8 cellular contexts compared by ENCODE assay signal in genomic region chr6:89412071-89413005, GRCh38. TPM values are rescaled to one million over a fixed set of nuclear protein-coding genes. Genes with fewer than 3 reads are reported as not detected.
A peak's percentile ranks its signal among the peaks of the same experiment; 100 is the strongest.
DNase-seq lines count a peak whose midpoint lies in the region; ATAC-seq, FAIRE-seq and TF ChIP-seq lines count a peak whose summit lies in the region.

RRAGD (minus strand) TSS chr6:89412273; CDS start chr6:89411993, 280 bp downstream.

- TF ChIP-seq CTCF in pancreas (IDR thresholded peaks at IDR 0.05): no peak

- peak within 1 kb of the TSS; percentile 74 to 95 (median 85) for H3K4me3 ChIP-seq in pancreas

- H3K27ac Mint-ChIP-seq in activated naive CD4-positive, alpha-beta T cell treated with anti-CD3 and anti-CD28 coated beads, Interleukin-2, amount 10 ng/mL, durations not matched to agents 7 days and 5 days: peak within 1 kb of the TSS; percentile 33

- H3K27ac ChIP-seq in pancreas: peak within 1 kb of the TSS; percentile 35 to 76 (median 62)

- ATAC-seq in GM21447 (IDR thresholded peaks at IDR 0.05; ENCODE audit: unreplicated experiment) (peak; percentile 82), Right ventricle myocardium inferior (peak; percentile 88), pancreas (peak; percentile 85 to 91 (median 86))

- no peaks in the 10 kb centered on the region for H3K36me3 ChIP-seq in pancreas

- no peaks in the 10 kb centered on the region for H3K9me3 ChIP-seq in pancreas

- H3K9me3 Mint-ChIP-seq in activated naive CD4-positive, alpha-beta T cell treated with anti-CD3 and anti-CD28 coated beads, Interleukin-2, amount 10 ng/mL, durations not matched to agents 7 days and 5 days: no peaks in the 10 kb centered on the region

- WGBS in pancreas, 2 donors: 0 to 2% methylated on average over 62 to 85 of the region's 85 CpGs

- peaks cover 24% of the 10 kb centered on the region for H3K4me1 Mint-ChIP-seq in activated naive CD4-positive, alpha-beta T cell treated with anti-CD3 and anti-CD28 coated beads, Interleukin-2, amount 10 ng/mL, durations not matched to agents 7 days and 5 days

- CTCF ChIA-PET in activated naive CD4-positive, alpha-beta T cell treated with anti-CD3 and anti-CD28 coated beads, Interleukin-2, amount 10 ng/mL, durations not matched to agents 7 days and 5 days (lab: Charles Lee): interaction anchor here (1.0 to 3.7 kb wide), 4 partner anchors 20 to 46 kb away, joined by 3 to 16 read pairs (median 9); partner anchors contain the start of gene ANKRD6

- H3K27me3 ChIP-seq in pancreas: no peaks in the 10 kb centered on the region

- peaks cover 60% of the 10 kb centered on the region for H3K27me3 Mint-ChIP-seq in activated naive CD4-positive, alpha-beta T cell treated with anti-CD3 and anti-CD28 coated beads, Interleukin-2, amount 10 ng/mL, durations not matched to agents 7 days and 5 days

- peaks cover 0 to 5% (median 0%) of the 10 kb centered on the region in 3 donors for H3K4me1 ChIP-seq in pancreas

- intact Hi-C loops in Right ventricle myocardium inferior (cut with DNase I) (no loop called here), pancreas (cut with DNase I) (no loop called here)

- peak; percentile 88 for DNase-seq in DMS 273 (lab: John Stamatoyannopoulos, UW; ENCODE audit: unreplicated experiment)
- DNase-seq in HuH-7.5 (ENCODE audit: low spot score): peak; percentile 87
- peak; percentile 64 to 72 for DNase-seq in SHP77 (lab: John Stamatoyannopoulos, UW)
- peak; percentile 77 for DNase-seq in activated naive CD4-positive, alpha-beta T cell treated with anti-CD3 and anti-CD28 coated beads, Interleukin-2, amount 10 ng/mL, durations not matched to agents 7 days and 5 days
- peak; percentile 89 for DNase-seq in Right ventricle myocardium inferior (ENCODE audit: missing footprints)
- DNase-seq in pancreas: peak; percentile 57 to 85 (median 76)
- DNase-seq in urothelium cell line (ENCODE audit: low spot score): peak; percentile 70

- peak within 1 kb of the TSS; percentile 94 for H3K4me3 Mint-ChIP-seq in activated naive CD4-positive, alpha-beta T cell treated with anti-CD3 and anti-CD28 coated beads, Interleukin-2, amount 10 ng/mL, durations not matched to agents 7 days and 5 days

- FAIRE-seq in pancreas (lab: Jason Lieb, UNC): no peak
- FAIRE-seq in urothelium cell line (lab: Jason Lieb, UNC): no peak

- H3K36me3 Mint-ChIP-seq in activated naive CD4-positive, alpha-beta T cell treated with anti-CD3 and anti-CD28 coated beads, Interleukin-2, amount 10 ng/mL, durations not matched to agents 7 days and 5 days: peaks cover 2% of the 10 kb centered on the region

RNA-seq across cellular contexts. Expression of gene RRAGD, which starts in this region (rescaled TPM):
- total RNA-seq in Right ventricle myocardium inferior (126 TPM), pancreas (10 to 100 TPM in 4 of 6 donors, 1 to 10 TPM in 2; 7.6 to 15.4 (median 12.1) TPM)
- polyA plus RNA-seq in pancreas: 1 to 10 TPM; 2.8 to 6.2 TPM

Comparison
In these comparisons a context has a peak if more than half of its experiments do, and no peak if none do; other contexts are left out.
1. Peak in every context shown above with its lines: DNase-seq, ATAC-seq, H3K4me3 ChIP-seq and H3K27ac ChIP-seq.